10 cellular contexts compared by ENCODE assay signal in genomic region chr1:186438567-186438966, GRCh38. TPM values are rescaled to one million over a fixed set of nuclear protein-coding genes. Genes with fewer than 3 reads are reported as not detected.
"Had no signal": no experiment of that assay in that cellular context is flagged by ENCODE, and none has a peak within 500 bp of the region (broad histone marks: within the 10 kb centered on the region; RNA-seq: fewer than 3 reads in every experiment).

No MANE protein-coding gene starts in this region.

- H3K9me3 ChIP-seq: HAP-1 had no signal

- H3K4me1 ChIP-seq: HAP-1 had no signal

- H3K27ac ChIP-seq: KMS-11 had no signal

- H3K4me2 ChIP-seq: KMS-11 had no signal

- H3K4me3 ChIP-seq: HAP-1 had no signal

- ATAC-seq: HCT116 had no signal

- H3K9ac ChIP-seq: KMS-11 had no signal

- FAIRE-seq: HTR-8/SVneo had no signal

- DNase-seq: GOT3, H7, IMR-90, KBM-7 had no signal

- H3K36me3 ChIP-seq: HAP-1 had no signal

RNA-seq across cellular contexts. Expression of gene PDC, which starts 22.3 kb away (rescaled TPM):
- total RNA-seq: H4, H7, HT-29, IMR-90 had no signal
- polyA plus RNA-seq: IMR-90 had no signal
